ENCODE assay signal across 9 cellular contexts in genomic region chr19:13103585-13103923, GRCh38. TPM values are rescaled to one million over a fixed set of nuclear protein-coding genes. Genes with fewer than 3 reads are reported as not detected.
DNase-seq lines count a peak whose midpoint lies in the region; ATAC-seq and TF ChIP-seq lines count a peak whose summit lies in the region.
"Had no signal": no experiment of that assay in that cellular context is flagged by ENCODE, and none has a peak within 500 bp of the region (broad histone marks: within the 10 kb centered on the region; RNA-seq: fewer than 3 reads in every experiment).

No MANE protein-coding gene starts in this region.

- H4K8ac ChIP-seq in mesendoderm (ENCODE audit: low read depth, low read length): no peak overlapping the region

- H3K36me3 ChIP-seq in right atrium auricular region (no peaks in the 10 kb centered on the region), mesendoderm (ENCODE audit: control insufficient read depth, insufficient read depth, low read length) (peaks cover 2% of the 10 kb centered on the region), upper lobe of right lung (peaks cover 8% of the 10 kb centered on the region)

- no peak overlapping the region for H3K4me2 ChIP-seq in mesendoderm (ENCODE audit: low read length)

- no peak overlapping the region for H3K27ac Mint-ChIP-seq in activated T-cell treated with anti-CD3 and anti-CD28 coated beads, Interleukin-2, amount 50 U/mL, for 72 hours

- H2AK5ac ChIP-seq in mesendoderm (ENCODE audit: low read length): no peak overlapping the region

- no peak overlapping the region for H3K4ac ChIP-seq in mesendoderm (ENCODE audit: low read depth, low read length)

- TF ChIP-seq CTCF in right atrium auricular region (IDR thresholded peaks at IDR 0.05) (no peak), upper lobe of right lung (IDR thresholded peaks at IDR 0.05) (no peak)

- H3K9me3 ChIP-seq in right atrium auricular region (no peaks in the 10 kb centered on the region), upper lobe of right lung (no peaks in the 10 kb centered on the region)

- H3K27me3 ChIP-seq in right atrium auricular region: no peaks in the 10 kb centered on the region
- H3K27me3 ChIP-seq in mesendoderm (ENCODE audit: insufficient read depth, low read length, poor library complexity): peaks cover 11% of the 10 kb centered on the region
- no peaks in the 10 kb centered on the region for H3K27me3 ChIP-seq in upper lobe of right lung

- H3K36me3 Mint-ChIP-seq in activated T-cell treated with anti-CD3 and anti-CD28 coated beads, Interleukin-2, amount 50 U/mL, for 72 hours (ENCODE audit: insufficient read depth in 2 of 2): peaks cover 3 to 5% of the 10 kb centered on the region in 2 donors

- H3K79me1 ChIP-seq in mesendoderm (ENCODE audit: low read length): no peaks in the 10 kb centered on the region

- H4K5ac ChIP-seq in mesendoderm (ENCODE audit: low read length): no peak overlapping the region

- no peaks in the 10 kb centered on the region for H3K79me2 ChIP-seq in mesendoderm (ENCODE audit: control insufficient read depth, insufficient read depth, low read length)

- ATAC-seq in Right ventricle myocardium superior (ENCODE audit: poor library complexity) (no peak), upper lobe of right lung (no peak), GM21619 (IDR thresholded peaks at IDR 0.05; ENCODE audit: unreplicated experiment) (no peak)
- no peak for ATAC-seq in activated T-cell treated with anti-CD3 and anti-CD28 coated beads, Interleukin-2, amount 50 U/mL, for 72 hours (replicated peaks in 1 of 2)

- whole genome bisulfite sequencing in mesendoderm (ENCODE audit: extremely low coverage, insufficient coverage, low lambda C conversion rate): no CpG with 5 or more reads among the region's 5 CpGs

- peaks cover 4% of the 10 kb centered on the region for H3K27me3 Mint-ChIP-seq in activated T-cell treated with anti-CD3 and anti-CD28 coated beads, Interleukin-2, amount 50 U/mL, for 72 hours (ENCODE audit: low read depth)

- H3K27ac ChIP-seq in right atrium auricular region: peak overlapping the region; percentile 84 to 88
- no peak overlapping the region for H3K27ac ChIP-seq in mesendoderm (ENCODE audit: low read depth, low read length)
- H3K27ac ChIP-seq in upper lobe of right lung: peak overlapping the region; percentile 89
- H3K27ac ChIP-seq: C4-2B had no signal

- no peak overlapping the region for H2BK5ac ChIP-seq in mesendoderm (ENCODE audit: low read length)

- no peak overlapping the region for H3K9ac ChIP-seq in mesendoderm (ENCODE audit: low read length)

- no peak overlapping the region for H3K23ac ChIP-seq in mesendoderm (ENCODE audit: low read length)

- H3K4me3 Mint-ChIP-seq in activated T-cell treated with anti-CD3 and anti-CD28 coated beads, Interleukin-2, amount 50 U/mL, for 72 hours: peak overlapping the region; percentile 78

- peaks cover 35% of the 10 kb centered on the region for H3K4me1 Mint-ChIP-seq in activated T-cell treated with anti-CD3 and anti-CD28 coated beads, Interleukin-2, amount 50 U/mL, for 72 hours (ENCODE audit: low read depth)

- H3K18ac ChIP-seq in mesendoderm (ENCODE audit: low read length): no peak overlapping the region

- DNase-seq in right atrium auricular region (ENCODE audit: low spot score) (no peak), Right ventricle myocardium superior (no peak), mesendoderm (no peak), upper lobe of right lung (no peak), epidermal melanocyte (ENCODE audit: insufficient read length, low spot score) (no peak), GM19238 (ENCODE audit: insufficient read length, low spot score) (no peak)
- DNase-seq in activated T-cell treated with anti-CD3 and anti-CD28 coated beads, Interleukin-2, amount 50 U/mL, for 72 hours: no peak

- no peak overlapping the region for H2BK120ac ChIP-seq in mesendoderm (ENCODE audit: low read depth, low read length)

- H3K4me3 ChIP-seq in right atrium auricular region: no peak overlapping the region
- H3K4me3 ChIP-seq in mesendoderm (ENCODE audit: low read length): no peak overlapping the region
- peak overlapping the region; percentile 55 for H3K4me3 ChIP-seq in upper lobe of right lung

- peaks cover 0 to 62% of the 10 kb centered on the region in 2 donors for H3K4me1 ChIP-seq in right atrium auricular region
- peaks cover 4% of the 10 kb centered on the region for H3K4me1 ChIP-seq in mesendoderm (ENCODE audit: control insufficient read depth, low read depth, low read length)
- peaks cover 47% of the 10 kb centered on the region for H3K4me1 ChIP-seq in upper lobe of right lung

- peaks cover 0 to 5% of the 10 kb centered on the region in 2 donors for H3K9me3 Mint-ChIP-seq in activated T-cell treated with anti-CD3 and anti-CD28 coated beads, Interleukin-2, amount 50 U/mL, for 72 hours

- intact Hi-C loops in Right ventricle myocardium superior (cut with DNase I) (no loop called here), upper lobe of right lung (cut with DNase I) (no loop called here)

- H3K56ac ChIP-seq in mesendoderm (ENCODE audit: low read length): peak overlapping the region; percentile 73

- no peak overlapping the region for H2BK15ac ChIP-seq in mesendoderm (replicated peaks; ENCODE audit: low read depth)

RNA-seq across cellular contexts. Expression of gene LYL1, which starts 0.9 kb away (rescaled TPM):
- total RNA-seq in right atrium auricular region: 10 to 100 TPM; 10.2 to 15.3 TPM
- 7.2 TPM for total RNA-seq in Right ventricle myocardium superior
- 1 to 10 TPM; 4.8 to 6.3 TPM for total RNA-seq in activated T-cell treated with anti-CD3 and anti-CD28 coated beads, Interleukin-2, amount 50 U/mL, for 72 hours
- polyA plus RNA-seq in mesendoderm (2013, experiment 1 of 2): 0.48 TPM
- polyA plus RNA-seq in mesendoderm (2013, experiment 2 of 2): 0.62 TPM
- total RNA-seq in upper lobe of right lung: 21.8 TPM

RNA-seq across cellular contexts. Expression of gene TRMT1, which starts 13.0 kb away (rescaled TPM):
- total RNA-seq in right atrium auricular region: 10 to 100 TPM; 13.6 to 15.0 TPM
- 18.4 TPM for total RNA-seq in Right ventricle myocardium superior
- total RNA-seq in activated T-cell treated with anti-CD3 and anti-CD28 coated beads, Interleukin-2, amount 50 U/mL, for 72 hours: 10 to 100 TPM; 41.0 to 46.0 TPM
- 67.9 TPM for polyA plus RNA-seq in mesendoderm (2013, experiment 1 of 2)
- polyA plus RNA-seq in mesendoderm (2013, experiment 2 of 2): 70.6 TPM
- total RNA-seq in upper lobe of right lung: 33.7 TPM

RNA-seq across cellular contexts. Expression of gene NACC1, which starts 14.5 kb away (rescaled TPM):
- total RNA-seq in right atrium auricular region (10 to 100 TPM; 25.4 to 27.3 TPM), Right ventricle myocardium superior (44.6 TPM), upper lobe of right lung (39.8 TPM)
- total RNA-seq in activated T-cell treated with anti-CD3 and anti-CD28 coated beads, Interleukin-2, amount 50 U/mL, for 72 hours: 10 to 100 TPM; 53.6 to 76.0 TPM
- polyA plus RNA-seq in mesendoderm (2013, experiment 1 of 2): 210 TPM
- polyA plus RNA-seq in mesendoderm (2013, experiment 2 of 2): 205 TPM

RNA-seq across cellular contexts. Expression of gene STX10, which starts 46.6 kb away (rescaled TPM):
- total RNA-seq in right atrium auricular region (10 to 100 TPM; 33.1 to 39.2 TPM), Right ventricle myocardium superior (38.2 TPM), upper lobe of right lung (65.4 TPM)
- 10 to 100 TPM; 73.9 to 89.9 TPM for total RNA-seq in activated T-cell treated with anti-CD3 and anti-CD28 coated beads, Interleukin-2, amount 50 U/mL, for 72 hours
- 30.2 TPM for polyA plus RNA-seq in mesendoderm (2013, experiment 1 of 2)
- 29.9 TPM for polyA plus RNA-seq in mesendoderm (2013, experiment 2 of 2)

RNA-seq across cellular contexts. Expression of gene IER2, which starts 46.7 kb away (rescaled TPM):
- total RNA-seq in right atrium auricular region (100 to 1,000 TPM in 1 of 2 donors, 10 to 100 TPM in 1; 35.4 to 139 TPM), Right ventricle myocardium superior (17.7 TPM), upper lobe of right lung (104 TPM)
- total RNA-seq in activated T-cell treated with anti-CD3 and anti-CD28 coated beads, Interleukin-2, amount 50 U/mL, for 72 hours: 100 to 1,000 TPM; 168 to 184 TPM
- 75.2 TPM for polyA plus RNA-seq in mesendoderm (2013, experiment 1 of 2)
- polyA plus RNA-seq in mesendoderm (2013, experiment 2 of 2): 77.2 TPM
